Comparison of ENCODE assay signal across 22 cellular contexts in genomic region chr10:131198401-131198800, GRCh38.
"Had no signal": no experiment of that assay in that cellular context is flagged by ENCODE, and none has a peak within 500 bp of the region (broad histone marks: within the 10 kb centered on the region; RNA-seq: fewer than 3 reads in every experiment).

No MANE protein-coding gene starts in this region.

- H3K36me3 ChIP-seq: neutrophil, right atrium auricular region, uterus had no signal

- H3K27ac Mint-ChIP-seq: activated naive CD8-positive, alpha-beta T cell; dendritic cell treated with granulocyte-macrophage colony-stimulating factor and Interleukin-4, amounts not matched to agents 40 ng/mL and 50 ng/mL, for 4 days; effector memory CD8-positive, alpha-beta T cell; immature natural killer cell; naive thymus-derived CD4-positive, alpha-beta T cell; T-cell had no signal

- H3K4me3 Mint-ChIP-seq: activated naive CD8-positive, alpha-beta T cell; activated T-cell treated with anti-CD3 and anti-CD28 coated beads, Interleukin-2, amount 50 U/mL, for 4 hours; dendritic cell treated with granulocyte-macrophage colony-stimulating factor and Interleukin-4, amounts not matched to agents 40 ng/mL and 50 ng/mL, for 4 days; effector memory CD8-positive, alpha-beta T cell; immature natural killer cell; naive thymus-derived CD4-positive, alpha-beta T cell; T-cell had no signal

- H3K9ac ChIP-seq: SK-N-SH had no signal

- H3K4me1 ChIP-seq: body of pancreas, right atrium auricular region, uterus had no signal

- H3K27me3 Mint-ChIP-seq: dendritic cell treated with granulocyte-macrophage colony-stimulating factor and Interleukin-4, amounts not matched to agents 40 ng/mL and 50 ng/mL, for 4 days had no signal

- H3K36me3 Mint-ChIP-seq: activated naive CD8-positive, alpha-beta T cell; immature natural killer cell; naive thymus-derived CD4-positive, alpha-beta T cell; T-cell had no signal

- H3K27ac ChIP-seq: body of pancreas, epithelial cell of prostate, neutrophil, right atrium auricular region, skin epidermis, uterus had no signal

- H3K4me3 ChIP-seq: body of pancreas, mucosa of descending colon, right atrium auricular region, skin epidermis, uterus had no signal

- DNase-seq: activated gamma-delta T cell treated with Interleukin-2 at 50 U/mL for 16 hours; activated T-cell treated with anti-CD3 and anti-CD28 coated beads, Interleukin-2, amount 50 U/mL, for 4 hours; amniotic stem cell; central memory CD4-positive, alpha-beta T cell; effector memory CD8-positive, alpha-beta T cell; immature natural killer cell; mammary epithelial cell; mucosa of descending colon; naive thymus-derived CD4-positive, alpha-beta T cell; SK-N-SH; T-helper 9 cell had no signal

- H3K27me3 ChIP-seq: body of pancreas, right atrium auricular region, uterus had no signal

- H3K9me3 Mint-ChIP-seq: dendritic cell treated with granulocyte-macrophage colony-stimulating factor and Interleukin-4, amounts not matched to agents 40 ng/mL and 50 ng/mL, for 4 days; T-cell had no signal

- H3K9me3 ChIP-seq: body of pancreas, neutrophil, right atrium auricular region, SK-N-SH, uterus had no signal

- H3K4me1 Mint-ChIP-seq: immature natural killer cell; naive thymus-derived CD4-positive, alpha-beta T cell; T-cell had no signal

- ATAC-seq: activated CD4-positive, CD25-positive, alpha-beta regulatory T cell treated with anti-CD3 and anti-CD28 coated beads, Interleukin-2, amount 50 U/mL, for 24 hours; activated T-cell treated with anti-CD3 and anti-CD28 coated beads, Interleukin-2, amount 50 U/mL, for 4 hours; body of pancreas; effector memory CD8-positive, alpha-beta T cell; left colon; mucosa of descending colon; naive thymus-derived CD4-positive, alpha-beta T cell; T-cell had no signal
